ENCODE assay signal across 1 cellular context in the genomic region with DNA sequence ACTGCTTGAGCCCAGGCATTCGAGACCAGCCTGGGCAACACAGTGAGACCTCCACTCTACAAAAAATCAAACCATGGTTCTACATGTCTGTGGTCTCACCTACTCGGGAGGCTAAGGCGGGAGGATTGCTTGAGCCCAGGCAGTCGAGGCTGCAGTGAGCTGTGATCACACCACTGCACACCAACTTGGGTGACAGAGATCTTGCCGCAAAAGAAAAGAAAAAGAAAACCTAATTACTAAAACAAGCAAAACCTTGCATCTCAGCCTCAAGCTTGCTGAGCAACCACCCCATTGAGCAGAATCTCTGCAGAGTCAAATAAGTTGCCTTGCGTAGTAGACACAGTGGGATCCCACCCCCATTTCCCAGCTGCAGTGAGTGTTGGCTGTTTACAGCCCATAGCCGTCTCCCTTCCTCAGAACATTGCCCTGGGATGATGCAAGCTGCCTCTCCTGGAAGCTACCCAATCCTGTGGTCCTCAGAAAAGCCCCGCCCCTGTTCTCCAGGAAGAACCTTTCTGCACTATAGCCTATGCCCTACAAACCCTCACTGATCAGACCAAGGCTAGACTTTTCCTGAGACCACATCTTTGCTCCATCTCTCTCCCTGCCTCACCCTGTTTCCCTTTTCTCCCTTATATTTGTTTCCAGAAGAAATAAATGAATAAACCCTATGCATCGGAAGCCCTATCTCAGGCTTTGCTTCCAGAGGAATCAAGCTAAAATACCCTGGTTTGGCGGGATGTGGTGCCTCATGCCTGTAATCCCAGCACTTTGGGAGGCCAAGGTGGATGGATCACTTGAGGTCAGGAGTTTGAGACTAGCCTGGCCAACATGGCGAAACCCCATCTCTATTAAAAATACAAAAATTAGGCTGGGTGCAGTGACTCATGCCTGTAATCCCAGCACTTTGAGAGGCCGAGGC.
TF ChIP-seq lines count a peak whose summit lies in the region.

No MANE protein-coding gene starts in this region.

TF ChIP-seq in H1, 55 proteins besides CTCF, POLR2A, EP300 and RAD21:
- TF ChIP-seq SIRT6 (IDR thresholded peaks at IDR 0.05; ENCODE audit: low read length) (no peak), PHF8 (conservative IDR thresholded peaks at IDR 0.05; ENCODE audit: low read depth, low read length) (no peak), CEBPB (IDR thresholded peaks at IDR 0.05; ENCODE audit: low read depth, low read length) (peak; percentile 94), JUND (IDR thresholded peaks at IDR 0.05; ENCODE audit: low read length) (peak; percentile 59), TEAD4 (IDR thresholded peaks at IDR 0.05; ENCODE audit: low read depth, low read length) (no peak), CBX5 (IDR thresholded peaks at IDR 0.05; ENCODE audit: low read depth, low read length) (no peak), CREB1 (IDR thresholded peaks at IDR 0.05) (no peak; the same call in 1 of the 2 replicates), RBBP5 (IDR thresholded peaks at IDR 0.05; ENCODE audit: borderline replicate concordance, low read depth, low read length) (peak; percentile 37; the same call in 1 of the 2 replicates), TAF1 (IDR thresholded peaks at IDR 0.05; ENCODE audit: low read depth, low read length) (no peak), EZH2 (IDR thresholded peaks at IDR 0.05; ENCODE audit: low read depth, low read length, severe bottlenecking) (no peak)
- TF ChIP-seq, protein P1, sequence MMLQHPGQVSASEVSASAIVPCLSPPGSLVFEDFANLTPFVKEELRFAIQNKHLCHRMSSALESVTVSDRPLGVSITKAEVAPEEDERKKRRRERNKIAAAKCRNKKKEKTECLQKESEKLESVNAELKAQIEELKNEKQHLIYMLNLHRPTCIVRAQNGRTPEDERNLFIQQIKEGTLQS (IDR thresholded peaks at IDR 0.05; ENCODE audit: insufficient read depth, low read depth, low read length), result peak; percentile 72
- TF ChIP-seq, protein P2, sequence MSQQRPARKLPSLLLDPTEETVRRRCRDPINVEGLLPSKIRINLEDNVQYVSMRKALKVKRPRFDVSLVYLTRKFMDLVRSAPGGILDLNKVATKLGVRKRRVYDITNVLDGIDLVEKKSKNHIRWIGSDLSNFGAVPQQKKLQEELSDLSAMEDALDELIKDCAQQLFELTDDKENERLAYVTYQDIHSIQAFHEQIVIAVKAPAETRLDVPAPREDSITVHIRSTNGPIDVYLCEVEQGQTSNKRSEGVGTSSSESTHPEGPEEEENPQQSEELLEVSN (IDR thresholded peaks at IDR 0.05), result peak; percentile 71; the same call in 1 of the 2 replicates
TF ChIP-seq in H1: peak in this region for 5.
